In genomic region chrX:41095962-41096955, GRCh38 we compare ENCODE assay signal across 13 cellular contexts. TPM values are rescaled to one million over a fixed set of nuclear protein-coding genes. Genes with fewer than 3 reads are reported as not detected.
DNase-seq lines count a peak whose midpoint lies in the region; ATAC-seq and TF ChIP-seq lines count a peak whose summit lies in the region.
"Had no signal": no experiment of that assay in that cellular context is flagged by ENCODE, and none has a peak within 500 bp of the region (broad histone marks: within the 10 kb centered on the region; RNA-seq: fewer than 3 reads in every experiment).

No MANE protein-coding gene starts in this region.

- CTCF ChIA-PET in Calu3 (lab: Charles Lee) = no interaction called here

- peak overlapping the region; percentile 3 for H3K27ac Mint-ChIP-seq in Calu3 (ENCODE audit: unreplicated experiment)
- H3K27ac Mint-ChIP-seq in effector memory CD8-positive, alpha-beta T cell = peak overlapping the region in 1 of 2 donors; percentile 5

- peak overlapping the region; percentile 33 for H3K4me3 Mint-ChIP-seq in Calu3 (ENCODE audit: low read depth, unreplicated experiment)
- peak overlapping the region; percentile 49 to 58 for H3K4me3 Mint-ChIP-seq in effector memory CD8-positive, alpha-beta T cell

- H3F3A ChIP-seq in Loucy (ENCODE audit: low read depth) = no peaks in the 10 kb centered on the region

- H3K9me3 Mint-ChIP-seq in Calu3 (ENCODE audit: low read depth, unreplicated experiment) = no peaks in the 10 kb centered on the region
- H3K9me3 Mint-ChIP-seq in effector memory CD8-positive, alpha-beta T cell = no peaks in the 10 kb centered on the region

- H3K4me2 ChIP-seq in Loucy (ENCODE audit: low read depth, low read length, poor library complexity, severe bottlenecking) = peak overlapping the region; percentile 31
- H3K4me2 ChIP-seq: KMS-11 had no signal

- no peak overlapping the region for H2AFZ ChIP-seq in Loucy (ENCODE audit: low read length)

- TF ChIP-seq CTCF in Calu3 (IDR thresholded peaks at IDR 0.05; ENCODE audit: unreplicated experiment) = no peak
- no peak for TF ChIP-seq CTCF in Loucy (conservative IDR thresholded peaks at IDR 0.05; ENCODE audit: low read length)
- no peak for TF ChIP-seq CTCF in neutrophil (IDR thresholded peaks at IDR 0.05)

- peak; percentile 32 for ATAC-seq in effector memory CD8-positive, alpha-beta T cell (replicated peaks)
- ATAC-seq in GM21367 (IDR thresholded peaks at IDR 0.05; ENCODE audit: unreplicated experiment) = no peak

- peaks cover 97% of the 10 kb centered on the region for H3K79me2 ChIP-seq in Loucy (ENCODE audit: insufficient read depth, low read length)

- H3K9ac ChIP-seq in Loucy (ENCODE audit: low read depth, low read length, poor library complexity, severe bottlenecking) = no peak overlapping the region
- H3K9ac ChIP-seq: KMS-11 had no signal

- H3K4me1 ChIP-seq in Loucy (ENCODE audit: insufficient read depth, low read length, poor library complexity, severe bottlenecking) (peaks cover 8% of the 10 kb centered on the region), neutrophil (ENCODE audit: control insufficient read depth in 1 of 2, insufficient read depth in 1 of 2, low read depth in 1 of 2, low read length in 1 of 2) (peaks cover 21 to 22% of the 10 kb centered on the region in 2 experiments)

- BruUV-seq in Calu3 (replicated peaks; lab: Mats Ljungman, UMichigan) = no TSS peak

- H3K9me2 ChIP-seq in Loucy (replicated peaks; ENCODE audit: low read depth, low read length) = no peaks in the 10 kb centered on the region

- H3K27me3 Mint-ChIP-seq in Calu3 (ENCODE audit: unreplicated experiment) = no peaks in the 10 kb centered on the region
- no peaks in the 10 kb centered on the region for H3K27me3 Mint-ChIP-seq in effector memory CD8-positive, alpha-beta T cell

- peaks cover 58% of the 10 kb centered on the region for H4K20me1 ChIP-seq in Loucy (ENCODE audit: insufficient read depth, low read length, poor library complexity, severe bottlenecking)

- peaks cover 10% of the 10 kb centered on the region for H3K36me3 Mint-ChIP-seq in Calu3 (ENCODE audit: insufficient read depth, unreplicated experiment)
- peaks cover 7% of the 10 kb centered on the region for H3K36me3 Mint-ChIP-seq in effector memory CD8-positive, alpha-beta T cell (ENCODE audit: insufficient read depth)

- H3K4me3 ChIP-seq in Loucy (ENCODE audit: low read length, poor library complexity, severe bottlenecking) = no peak overlapping the region
- H3K4me3 ChIP-seq in neutrophil (ENCODE audit: low read depth in 1 of 2, low read length in 1 of 2) = peak overlapping the region; percentile 5 to 10
- H3K4me3 ChIP-seq: skin epidermis had no signal

- DNase-seq in Calu3 (no peak), NOMO-1 treated with dmso at 0.1 percent for 144 hours (lab: John Stamatoyannopoulos, UW; ENCODE audit: unreplicated experiment) (no peak), EL (no peak)
- DNase-seq in effector memory CD8-positive, alpha-beta T cell = no peak
- DNase-seq: activated effector memory CD4-positive, alpha-beta T cell treated with anti-CD3 and anti-CD28 coated beads, Interleukin-2, amount 50 U/mL, for 16 hours; midbrain; NCI-H345; RPMI8226 had no signal

- peaks cover 53% of the 10 kb centered on the region for H3K4me1 Mint-ChIP-seq in Calu3 (ENCODE audit: low read depth, unreplicated experiment)
- peaks cover 39 to 43% of the 10 kb centered on the region in 2 donors for H3K4me1 Mint-ChIP-seq in effector memory CD8-positive, alpha-beta T cell (ENCODE audit: low read depth in 2 of 2)

- peak overlapping the region; percentile 52 for H3K27ac ChIP-seq in neutrophil
- H3K27ac ChIP-seq: KMS-11, skin epidermis had no signal

- intact Hi-C loops in Calu3 (cut with micrococcal nuclease; ENCODE audit: unreplicated experiment) = no loop called here

- no peaks in the 10 kb centered on the region for H3K27me3 ChIP-seq in Loucy (ENCODE audit: insufficient read depth, low read length, poor library complexity, severe bottlenecking)
- no peaks in the 10 kb centered on the region for H3K27me3 ChIP-seq in neutrophil

- no peaks in the 10 kb centered on the region for H3K9me3 ChIP-seq in Loucy (ENCODE audit: insufficient read depth, low read depth, low read length)
- H3K9me3 ChIP-seq in neutrophil = no peaks in the 10 kb centered on the region

- H3K36me3 ChIP-seq in Loucy (ENCODE audit: insufficient read depth, low read length) = no peaks in the 10 kb centered on the region; the same call in 1 of the 2 replicates
- H3K36me3 ChIP-seq in neutrophil = no peaks in the 10 kb centered on the region

RNA-seq across cellular contexts. Expression of gene USP9X, which starts 11.0 kb away (rescaled TPM):
- total RNA-seq in Calu3 (2022) = 87.5 and 89.2 TPM in 2 replicates
